ENCODE assay signal across 13 cellular contexts in the genomic region with DNA sequence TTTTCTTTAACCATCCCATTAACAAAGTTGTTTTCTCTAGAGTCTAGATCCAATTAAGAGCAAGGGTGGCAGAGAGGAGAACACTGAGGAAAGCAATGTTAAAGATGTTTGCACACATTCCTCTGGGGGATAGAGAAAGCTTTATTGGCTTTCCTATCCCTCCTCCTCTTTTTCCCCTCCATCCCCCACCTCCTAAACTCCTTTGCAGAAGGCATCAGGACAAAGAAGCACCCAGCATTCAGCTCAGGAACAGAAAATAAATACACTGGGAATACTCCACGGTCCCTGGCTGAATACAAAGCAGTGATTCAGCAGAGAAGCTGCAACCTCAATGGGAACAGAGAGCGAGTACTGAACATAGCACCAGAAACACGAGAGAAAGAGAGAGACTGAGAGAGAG. TPM values are rescaled to one million over a fixed set of nuclear protein-coding genes. Genes with fewer than 3 reads are reported as not detected.
A peak's percentile ranks its signal among the peaks of the same experiment; 100 is the strongest.
DNase-seq lines count a peak whose midpoint lies in the region; TF ChIP-seq lines count a peak whose summit lies in the region.
"Had no signal": no experiment of that assay in that cellular context is flagged by ENCODE, and none has a peak within 500 bp of the region (broad histone marks: within the 10 kb centered on the region; RNA-seq: fewer than 3 reads in every experiment).

No MANE protein-coding gene starts in this region.

- H2AFZ ChIP-seq in smooth muscle cell (ENCODE audit: low read depth) = peak overlapping the region; percentile 57

- TF ChIP-seq POLR2A in spleen (IDR thresholded peaks at IDR 0.05) = no peak

- intact Hi-C loops in spleen (cut with DNase I; ENCODE audit: low total_unique reads) = no loop called here

- H3K79me2 ChIP-seq in smooth muscle cell (ENCODE audit: low read depth) = no peaks in the 10 kb centered on the region

- H3K27ac ChIP-seq in SK-N-MC = peak overlapping the region; percentile 86
- no peak overlapping the region for H3K27ac ChIP-seq in iPS-18a (ENCODE audit: low read length)
- H3K27ac ChIP-seq in smooth muscle cell (ENCODE audit: low read depth) = peak overlapping the region; percentile 12
- no peak overlapping the region for H3K27ac ChIP-seq in spleen
- H3K27ac ChIP-seq: A549 had no signal

- H3K36me3 ChIP-seq in SK-N-MC (ENCODE audit: insufficient read depth, low read length) (peaks cover 32% of the 10 kb centered on the region), iPS-18a (ENCODE audit: control insufficient read depth, low read depth, low read length) (no peaks in the 10 kb centered on the region), smooth muscle cell (ENCODE audit: low read depth) (no peaks in the 10 kb centered on the region), spleen (no peaks in the 10 kb centered on the region)

- H3K27me3 ChIP-seq in iPS-18a (ENCODE audit: control insufficient read depth, insufficient read depth, low read length) (no peaks in the 10 kb centered on the region), smooth muscle cell (ENCODE audit: low read depth) (no peaks in the 10 kb centered on the region), spleen (replicated peaks in 1 of 7) (no peaks in the 10 kb centered on the region)

- no peaks in the 10 kb centered on the region for H3K9me3 ChIP-seq in SK-N-MC (ENCODE audit: low read depth, low read length)
- H3K9me3 ChIP-seq in iPS-18a (ENCODE audit: control insufficient read depth, low read depth, low read length) = no peaks in the 10 kb centered on the region
- no peaks in the 10 kb centered on the region for H3K9me3 ChIP-seq in smooth muscle cell (replicated peaks; ENCODE audit: low read depth)
- H3K9me3 ChIP-seq in spleen = peaks cover 0 to 16% (median 3%) of the 10 kb centered on the region in 8 donors
- H3K9me3 ChIP-seq: A549 had no signal

- no peaks in the 10 kb centered on the region for H3F3A ChIP-seq in smooth muscle cell (ENCODE audit: low read depth)

- peak overlapping the region; percentile 49 for H3K4me3 ChIP-seq in SK-N-MC
- no peak overlapping the region for H3K4me3 ChIP-seq in iPS-18a (ENCODE audit: low read length)
- no peak overlapping the region for H3K4me3 ChIP-seq in smooth muscle cell
- no peak overlapping the region for H3K4me3 ChIP-seq in spleen
- H3K4me3 ChIP-seq: A549 had no signal

- H3K4me1 ChIP-seq in iPS-18a (ENCODE audit: control insufficient read depth, low read depth, low read length) (peaks cover 9% of the 10 kb centered on the region), smooth muscle cell (ENCODE audit: low read depth) (peaks cover 21% of the 10 kb centered on the region), spleen (no peaks in the 10 kb centered on the region)
- H3K4me1 ChIP-seq: A549 had no signal

- no peak for TF ChIP-seq CTCF in smooth muscle cell (IDR thresholded peaks at IDR 0.05; ENCODE audit: borderline replicate concordance, insufficient read depth, poor library complexity, severe bottlenecking)
- TF ChIP-seq CTCF in spleen (IDR thresholded peaks at IDR 0.05 in 8 of 11, conservative IDR thresholded peaks at IDR 0.05 in 3 of 11) = no peak

- DNase-seq in NCI-H2029 treated with DMSO at 0.1 percent for 48 hours (lab: John Stamatoyannopoulos, UW) (peak; percentile 19), NCI-H2029 (lab: John Stamatoyannopoulos, UW) (no peak), SK-N-MC (ENCODE audit: low read depth, low spot score) (no peak), smooth muscle cell (lab: John Stamatoyannopoulos, UW; ENCODE audit: unreplicated experiment) (no peak), spleen (no peak)
- no peak for DNase-seq in activated naive CD4-positive, alpha-beta T cell (lab: John Stamatoyannopoulos, UW)
- no peak for DNase-seq in stimulated activated CD4-positive, alpha-beta T cell treated with anti-CD3 and anti-CD28 coated beads, Interleukin-2, amount 100 ng/mL, for 24 hours
- DNase-seq: activated CD8-positive, alpha-beta memory T cell treated with anti-CD3 and anti-CD28 coated beads for 24 hours; activated naive CD8-positive, alpha-beta T cell treated with anti-CD3 and anti-CD28 coated beads, Interleukin-2, amount 10 ng/mL, durations not matched to agents 7 days and 5 days; NK-92 treated with Interleukin-12 subunit alpha and Interleukin-12 subunit beta, amount 100 ng/mL, for 24 hours had no signal

- H3K4me2 ChIP-seq in smooth muscle cell = peak overlapping the region; percentile 48
- H3K4me2 ChIP-seq: A549 had no signal

- 33% methylated on average over 3 of the region's 3 CpGs for WGBS in smooth muscle cell (ENCODE audit: low lambda C conversion rate)
- 39 to 53% (median 50%) methylated on average over 3 of the region's 3 CpGs for WGBS in spleen, 5 donors

- H3K9ac ChIP-seq in SK-N-MC (ENCODE audit: insufficient read length) (peak overlapping the region; percentile 56), iPS-18a (ENCODE audit: low read length) (peak overlapping the region; percentile 22), smooth muscle cell (ENCODE audit: low read depth) (no peak overlapping the region)

- no peaks in the 10 kb centered on the region for H4K20me1 ChIP-seq in smooth muscle cell (ENCODE audit: low read depth)

RNA-seq across cellular contexts. Expression of gene LSAMP, which starts 21.9 kb away (rescaled TPM):
- total RNA-seq in smooth muscle cell (11.2 and 11.8 TPM in 2 replicates), spleen (1 to 10 TPM in 6 of 7 donors, under 1 TPM in 1; 0.98 to 6.8 (median 1.5) TPM)
- polyA plus RNA-seq in smooth muscle cell (11.8 and 13.6 TPM in 2 replicates), spleen (1 to 10 TPM in 1 of 3 donors, under 1 TPM in 2; 0.45 to 1.2 (median 0.57) TPM)
- total RNA-seq: activated naive CD8-positive, alpha-beta T cell treated with anti-CD3 and anti-CD28 coated beads, Interleukin-2, amount 10 ng/mL, durations not matched to agents 7 days and 5 days; T-helper 2 cell treated with Interferon-gamma antibody and Interleukin-4, amounts not matched to agents 100 ng/mL and 5 ng/mL, for 36 hours had no signal

Comparison
In these comparisons a context has a peak if more than half of its experiments do, and no peak if none do; other contexts are left out.
1. H3K27ac ChIP-seq: peak in SK-N-MC (single experiment) and smooth muscle cell (single experiment); none in iPS-18a (single experiment) and spleen (0 of 8).